9 cellular contexts compared by ENCODE assay signal in the genomic region with DNA sequence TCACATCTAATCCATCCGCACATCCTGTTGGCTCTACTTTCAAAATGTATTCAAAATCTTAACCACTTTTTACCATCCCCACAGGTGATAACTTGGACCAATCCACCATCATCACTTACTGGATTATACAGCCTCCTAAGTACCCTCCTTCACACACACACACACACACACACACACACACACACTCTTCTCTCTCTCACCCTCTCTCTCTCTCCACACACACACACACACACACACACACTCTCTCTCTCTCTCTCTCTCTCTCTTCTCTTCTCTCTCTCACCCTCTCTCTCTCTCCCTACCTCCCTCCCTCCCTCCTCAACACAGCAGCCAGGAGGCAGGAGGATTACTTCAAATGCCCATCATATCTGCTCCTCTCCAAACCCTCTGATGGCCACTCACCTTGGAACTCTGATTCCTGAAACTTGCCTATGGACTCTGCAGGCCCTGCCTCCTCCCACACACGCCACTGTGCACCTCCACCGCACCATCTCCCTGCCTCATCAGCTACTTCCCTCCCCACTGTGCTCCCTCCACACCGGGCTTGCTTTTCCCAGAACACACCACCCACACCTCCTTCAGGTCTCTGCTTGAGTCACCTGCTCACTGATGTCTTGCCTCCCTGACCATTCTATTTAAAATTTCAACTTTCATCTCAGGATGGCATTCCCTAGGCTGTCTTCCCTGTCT. TPM values are rescaled to one million over a fixed set of nuclear protein-coding genes. Genes with fewer than 3 reads are reported as not detected.
DNase-seq lines count a peak whose midpoint lies in the region; ATAC-seq and TF ChIP-seq lines count a peak whose summit lies in the region.
"Had no signal": no experiment of that assay in that cellular context is flagged by ENCODE, and none has a peak within 500 bp of the region (broad histone marks: within the 10 kb centered on the region; RNA-seq: fewer than 3 reads in every experiment).

No MANE protein-coding gene starts in this region.

- TF ChIP-seq POLR2A in tibial nerve (IDR thresholded peaks at IDR 0.05), result no peak

- H3K9me3 ChIP-seq in ascending aorta (no peaks in the 10 kb centered on the region), tibial nerve (peaks cover 0 to 2% (median 0%) of the 10 kb centered on the region in 4 donors)

- ATAC-seq in HG03159 (IDR thresholded peaks at IDR 0.05; ENCODE audit: unreplicated experiment), result no peak

- TF ChIP-seq CTCF in ascending aorta (IDR thresholded peaks at IDR 0.05) (no peak), tibial nerve (IDR thresholded peaks at IDR 0.05) (peak in 1 of 5 experiments; percentile 10)

- H3K4me1 ChIP-seq in ascending aorta (no peaks in the 10 kb centered on the region), tibial nerve (peaks cover 0 to 36% (median 10%) of the 10 kb centered on the region in 4 donors)

- peak; percentile 71 for DNase-seq in activated effector memory CD4-positive, alpha-beta T cell treated with anti-CD3 and anti-CD28 coated beads, Interleukin-2, amount 50 U/mL, for 16 hours
- DNase-seq in activated effector memory CD4-positive, alpha-beta T cell treated with Interleukin-2 at 50 U/mL for 16 hours, result no peak
- DNase-seq in ascending aorta (ENCODE audit: low spot score in 2 of 2) (no peak), tibial nerve (ENCODE audit: low spot score in 2 of 2) (no peak), dedifferentiated amniotic fluid mesenchymal stem cell (ENCODE audit: extremely low spot score) (no peak), DMS 273 treated with DMSO at 0.1 percent for 48 hours (lab: John Stamatoyannopoulos, UW) (no peak)
- DNase-seq: NCI-H1092 had no signal

- no peaks in the 10 kb centered on the region for H3K36me3 ChIP-seq in ascending aorta
- peaks cover 0 to 21% (median 0%) of the 10 kb centered on the region in 3 donors for H3K36me3 ChIP-seq in tibial nerve

- WGBS in tibial nerve, 2 donors, result 75 to 78% methylated on average over 4 of the region's 4 CpGs

- intact Hi-C loops in ascending aorta (cut with DNase I), result no loop called here

- no peak for TF ChIP-seq EP300 in tibial nerve (IDR thresholded peaks at IDR 0.05)

- no peak overlapping the region for H3K4me3 ChIP-seq in ascending aorta
- peak overlapping the region in 1 of 4 donors; percentile 14 for H3K4me3 ChIP-seq in tibial nerve

- H3K27me3 ChIP-seq in ascending aorta (no peaks in the 10 kb centered on the region), layer of hippocampus (ENCODE audit: control insufficient read depth, insufficient read depth, low read length) (no peaks in the 10 kb centered on the region), tibial nerve (no peaks in the 10 kb centered on the region)

- H3K27ac ChIP-seq in ascending aorta (peak overlapping the region; percentile 19 to 50), layer of hippocampus (ENCODE audit: low read depth, low read length) (peak overlapping the region; percentile 63), tibial nerve (peak overlapping the region; percentile 2 to 80 (median 34))

RNA-seq across cellular contexts. Expression of a gene that starts 39.7 kb away (rescaled TPM):
- total RNA-seq in ascending aorta, result 1.8 TPM
- 10 to 100 TPM in 1 of 4 donors, 1 to 10 TPM in 3; 7.0 to 10.6 (median 8.5) TPM for total RNA-seq in tibial nerve
